26 cellular contexts compared by ENCODE assay signal in genomic region chr15:83977992-83978391, GRCh38.
DNase-seq lines count a peak whose midpoint lies in the region; ATAC-seq, FAIRE-seq and TF ChIP-seq lines count a peak whose summit lies in the region.
"Had no signal": no experiment of that assay in that cellular context is flagged by ENCODE, and none has a peak within 500 bp of the region (broad histone marks: within the 10 kb centered on the region; RNA-seq: fewer than 3 reads in every experiment).

No MANE protein-coding gene starts in this region.

- no peak for TF ChIP-seq CTCF in RWPE1 (conservative IDR thresholded peaks at IDR 0.05; ENCODE audit: low read depth)
- no peak for TF ChIP-seq CTCF in right lobe of liver (IDR thresholded peaks at IDR 0.05)

- H3K36me3 ChIP-seq in rectal smooth muscle tissue (ENCODE audit: control insufficient read depth, insufficient read depth, low read length) (no peaks in the 10 kb centered on the region), right lobe of liver (peaks cover 0 to 3% (median 0%) of the 10 kb centered on the region in 4 donors)

- no peak for ATAC-seq in right lobe of liver
- ATAC-seq in GM21576 (IDR thresholded peaks at IDR 0.05; ENCODE audit: unreplicated experiment) = no peak

- H3K4me1 ChIP-seq in rectal smooth muscle tissue (ENCODE audit: control insufficient read depth, insufficient read depth, low read length) = no peaks in the 10 kb centered on the region
- no peaks in the 10 kb centered on the region for H3K4me1 ChIP-seq in right lobe of liver
- H3K4me1 ChIP-seq: BLaER1 treated with 17β-estradiol and CSF1 and Interleukin-3, amounts not matched to agents 10 nM and 100 nM had no signal

- H3K27me3 ChIP-seq in rectal smooth muscle tissue (ENCODE audit: control insufficient read depth, insufficient read depth, low read length) = no peaks in the 10 kb centered on the region
- no peaks in the 10 kb centered on the region for H3K27me3 ChIP-seq in right lobe of liver
- H3K27me3 ChIP-seq: BLaER1 treated with 17β-estradiol and CSF1 and Interleukin-3, amounts not matched to agents 10 nM and 100 nM had no signal

- no peak for FAIRE-seq in HTR-8/SVneo (lab: Jason Lieb, UNC)
- FAIRE-seq: A204.1, D721Med, GM19239 had no signal

- TF ChIP-seq POLR2A in right lobe of liver (IDR thresholded peaks at IDR 0.05) = no peak

- no peaks in the 10 kb centered on the region for H3K9me3 ChIP-seq in right lobe of liver

- CTCF ChIA-PET in RWPE1 (lab: Yijun Ruan, JAX) = interaction anchor here (0.6 kb wide), 1 partner anchor 661 kb away, joined by 3 read pairs; no protein-coding TSS in a partner anchor

- POLR2A ChIA-PET in RWPE1 (lab: Yijun Ruan, JAX; ENCODE audit: low non-redundant PET) = no interaction called here

- H3K4me3 ChIP-seq in rectal smooth muscle tissue (ENCODE audit: low read length) (no peak overlapping the region), right lobe of liver (no peak overlapping the region)
- H3K4me3 ChIP-seq: BLaER1 treated with 17β-estradiol and CSF1 and Interleukin-3, amounts not matched to agents 10 nM and 100 nM; PC-9 had no signal

- peak; percentile 56 for DNase-seq in DMS 273 treated with DMSO at 0.1 percent for 48 hours (lab: John Stamatoyannopoulos, UW)
- DNase-seq in RWPE1 (ENCODE audit: low spot score) = peak; percentile 29
- DNase-seq in cerebellum (ENCODE audit: low spot score) = peak; percentile 53
- DNase-seq in DMS153 (lab: John Stamatoyannopoulos, UW) = no peak
- no peak for DNase-seq in HTR-8/SVneo (ENCODE audit: insufficient read length, low spot score)
- DNase-seq in right lobe of liver = no peak
- DNase-seq: CD4-positive, alpha-beta T cell; DMS79; EL; H7; IMR-90; KG1; MM.1S; NCI-H1048; NCI-H1417; NCI-H1694; NCI-H2029 treated with DMSO at 0.1 percent for 48 hours; NCI-H526 treated with DMSO at 0.1 percent for 48 hours; PC-9; SHP77 had no signal

- H3K27ac ChIP-seq in RWPE1 = peak overlapping the region; percentile 95
- H3K27ac ChIP-seq in rectal smooth muscle tissue (ENCODE audit: low read depth, low read length) = peak overlapping the region; percentile 12
- no peak overlapping the region for H3K27ac ChIP-seq in right lobe of liver
- H3K27ac ChIP-seq: BLaER1 treated with 17β-estradiol and CSF1 and Interleukin-3, amounts not matched to agents 10 nM and 100 nM; PC-9 had no signal

- H3K9ac ChIP-seq in rectal smooth muscle tissue (ENCODE audit: low read length) = no peak overlapping the region
- H3K9ac ChIP-seq: BLaER1 treated with 17β-estradiol and CSF1 and Interleukin-3, amounts not matched to agents 10 nM and 100 nM had no signal

- intact Hi-C loops in right lobe of liver (cut with DNase I) = no loop called here

Comparison
In these comparisons a context has a peak if more than half of its experiments do, and no peak if none do; other contexts are left out.
1. DNase-seq: peak in DMS 273 treated with DMSO at 0.1 percent for 48 hours (single experiment), RWPE1 (single experiment) and cerebellum (single experiment); none in DMS153 (single experiment), HTR-8/SVneo (single experiment) and right lobe of liver (0 of 3).
2. H3K27ac ChIP-seq: peak in RWPE1 (single experiment) and rectal smooth muscle tissue (single experiment); none in right lobe of liver (0 of 3).